ENCODE assay signal across 8 cellular contexts in genomic region chr6:158752613-158753012, GRCh38.
DNase-seq lines count a peak whose midpoint lies in the region; ATAC-seq and TF ChIP-seq lines count a peak whose summit lies in the region.

No MANE protein-coding gene starts in this region.

- H3K27ac ChIP-seq in GM23338 (ENCODE audit: low read depth), result no peak overlapping the region

- no peaks in the 10 kb centered on the region for H3K27me3 ChIP-seq in GM23338 (ENCODE audit: insufficient read depth)

- H3F3A ChIP-seq in GM23338 (replicated peaks; ENCODE audit: low read depth), result peaks cover 7% of the 10 kb centered on the region; the same call in 1 of the 2 replicates

- no peaks in the 10 kb centered on the region for H3K36me3 Mint-ChIP-seq in GM23338 (ENCODE audit: low read depth)

- H3K4me2 ChIP-seq in GM23338, result peak overlapping the region; percentile 52; the same call in 1 of the 2 replicates

- ATAC-seq in GM23338, result peak; percentile 78
- ATAC-seq in HG03565 (IDR thresholded peaks at IDR 0.05; ENCODE audit: unreplicated experiment), result no peak
- ATAC-seq in GM21423 (IDR thresholded peaks at IDR 0.05; ENCODE audit: unreplicated experiment), result no peak

- no peaks in the 10 kb centered on the region for H4K20me1 ChIP-seq in GM23338 (replicated peaks; ENCODE audit: insufficient read depth)

- peaks cover 11% of the 10 kb centered on the region for H3K27me3 Mint-ChIP-seq in GM23338 (ENCODE audit: insufficient read depth, low read depth, poor library complexity)

- TF ChIP-seq CTCF in GM23338 (conservative IDR thresholded peaks at IDR 0.05; ENCODE audit: low read depth in 2 of 2) (peak; percentile 27 to 56; a peak in 3 of 4 replicates), fibroblast of the aortic adventitia (IDR thresholded peaks at IDR 0.05; ENCODE audit: insufficient read depth, low read length) (peak; percentile 7), retinal pigment epithelial cell (conservative IDR thresholded peaks at IDR 0.05; ENCODE audit: low read depth, low read length) (peak; percentile 61)

- no peak overlapping the region for H3K4me3 Mint-ChIP-seq in GM23338

- peak; percentile 48 for DNase-seq in GM23338 (ENCODE audit: low spot score)
- peak; percentile 8 for DNase-seq in NCI-H748 treated with DMSO at 0.1 percent for 48 hours (lab: John Stamatoyannopoulos, UW)
- DNase-seq in fibroblast of the aortic adventitia (ENCODE audit: low read depth), result peak; percentile 23
- peak; percentile 59 for DNase-seq in retinal pigment epithelial cell (ENCODE audit: low read depth)
- DNase-seq in HuH-7.5 (ENCODE audit: low spot score), result no peak
- no peak for DNase-seq in GM19238 (ENCODE audit: insufficient read length, low spot score)

- H3K4me1 Mint-ChIP-seq in GM23338, result peaks cover 10% of the 10 kb centered on the region; the same call in 2 of the 3 replicates

- H3K4me3 ChIP-seq in GM23338 (no peak overlapping the region), fibroblast of the aortic adventitia (ENCODE audit: low read depth, low read length) (no peak overlapping the region), retinal pigment epithelial cell (ENCODE audit: low read length) (no peak overlapping the region)

- H3K4me1 ChIP-seq in GM23338 (ENCODE audit: insufficient read depth), result peaks cover 11% of the 10 kb centered on the region

- H2AFZ ChIP-seq in GM23338, result no peak overlapping the region

- no peak overlapping the region for H3K27ac Mint-ChIP-seq in GM23338

- H3K36me3 ChIP-seq in GM23338 (ENCODE audit: insufficient read depth), result no peaks in the 10 kb centered on the region

- no peaks in the 10 kb centered on the region for H3K79me2 ChIP-seq in GM23338 (replicated peaks; ENCODE audit: insufficient read depth)

- no peaks in the 10 kb centered on the region for H3K9me2 ChIP-seq in GM23338 (ENCODE audit: insufficient read depth)

- H3K9me3 Mint-ChIP-seq in GM23338, result no peaks in the 10 kb centered on the region; the same call in 2 of the 3 replicates

TF ChIP-seq in GM23338, 12 proteins besides CTCF, POLR2A, EP300 and RAD21:
- TF ChIP-seq EZH2 (IDR thresholded peaks at IDR 0.05; ENCODE audit: low read depth, unreplicated experiment), result no peak
- no peak for TF ChIP-seq STAT1 (IDR thresholded peaks at IDR 0.05; ENCODE audit: unreplicated experiment)
- no peak for TF ChIP-seq JUNB (IDR thresholded peaks at IDR 0.05; ENCODE audit: unreplicated experiment)
- TF ChIP-seq ETS1 (IDR thresholded peaks at IDR 0.05), result no peak
- TF ChIP-seq EZH2phosphoT487 (IDR thresholded peaks at IDR 0.05; ENCODE audit: unreplicated experiment), result no peak
- TF ChIP-seq ZNF462 (CRISPR knock-in tag; IDR thresholded peaks at IDR 0.05), result no peak
- TF ChIP-seq ZNF114 (CRISPR knock-in tag; IDR thresholded peaks at IDR 0.05), result no peak
- no peak for TF ChIP-seq POLR2AphosphoS5 (IDR thresholded peaks at IDR 0.05; ENCODE audit: low read depth)
- no peak for TF ChIP-seq ZNF331 (CRISPR knock-in tag; IDR thresholded peaks at IDR 0.05; ENCODE audit: low read depth)
- TF ChIP-seq NANOG (IDR thresholded peaks at IDR 0.05; ENCODE audit: borderline replicate concordance), result no peak
- no peak for TF ChIP-seq CREB1 (CRISPR knock-in tag; IDR thresholded peaks at IDR 0.05; ENCODE audit: low read depth)
- no peak for TF ChIP-seq REST (IDR thresholded peaks at IDR 0.05; ENCODE audit: unreplicated experiment)

Comparison
In these comparisons a context has a peak if more than half of its experiments do, and no peak if none do; other contexts are left out.
1. DNase-seq: peak in GM23338 (single experiment), NCI-H748 treated with DMSO at 0.1 percent for 48 hours (single experiment), fibroblast of the aortic adventitia (single experiment) and retinal pigment epithelial cell (single experiment); none in HuH-7.5 (single experiment) and GM19238 (single experiment).
2. CTCF ChIP-seq: peak in every context shown above with its lines; median percentile 61 in retinal pigment epithelial cell; 42 in GM23338; 7 in fibroblast of the aortic adventitia.